ENCODE assay signal across 30 cellular contexts in genomic region chr1:73862343-73862742, GRCh38.
"Had no signal": no experiment of that assay in that cellular context is flagged by ENCODE, and none has a peak within 500 bp of the region (broad histone marks: within the 10 kb centered on the region; RNA-seq: fewer than 3 reads in every experiment).

No MANE protein-coding gene starts in this region.

- H3K9me3 ChIP-seq: ascending aorta, body of pancreas had no signal

- H3K4me1 ChIP-seq: ascending aorta, body of pancreas had no signal

- ATAC-seq: activated naive CD4-positive, alpha-beta T cell treated with anti-CD3 and anti-CD28 coated beads, Interleukin-2, amount 50 U/mL, for 72 hours; activated naive CD8-positive, alpha-beta T cell treated with anti-CD3 and anti-CD28 coated beads, Interleukin-2, amount 50 U/mL, for 24 hours; activated T-cell treated with anti-CD3 and anti-CD28 coated beads, Interleukin-2, amount 50 U/mL, for 4 hours; body of pancreas; Panc1; Right ventricle myocardium inferior; T-cell had no signal

- H3K4me3 ChIP-seq: ascending aorta, body of pancreas, SK-N-MC had no signal

- H3K27ac ChIP-seq: ascending aorta, body of pancreas, SK-N-MC had no signal

- H3K36me3 ChIP-seq: ascending aorta had no signal

- H3K27me3 ChIP-seq: ascending aorta, body of pancreas had no signal

- DNase-seq: activated B cell treated with CpG ODN at 0.5 μM for 24 hours; activated CD4-positive, alpha-beta memory T cell treated with anti-CD3 and anti-CD28 coated beads for 36 hours; activated CD4-positive, alpha-beta T cell treated with anti-CD3 and anti-CD28 coated beads for 1 hour; activated CD4-positive, alpha-beta T cell treated with anti-CD3 and anti-CD28 coated beads, Interleukin-2, amount 10 ng/mL, durations not matched to agents 7 days and 5 days; activated CD8-positive, alpha-beta memory T cell treated with anti-CD3 and anti-CD28 coated beads for 24 hours; activated effector memory CD4-positive, alpha-beta T cell treated with anti-CD3 and anti-CD28 coated beads, Interleukin-2, amount 50 U/mL, for 16 hours; activated naive CD4-positive, alpha-beta T cell treated with Interleukin-2 at 50 U/mL for 16 hours; activated naive CD8-positive, alpha-beta T cell treated with anti-CD3 and anti-CD28 coated beads, Interleukin-2, amount 50 U/mL, for 24 hours; activated T-cell treated with anti-CD3 and anti-CD28 coated beads, Interleukin-2, amount 50 U/mL, for 4 hours; amniotic stem cell; body of pancreas; central memory CD4-positive, alpha-beta T cell; KG1; NCI-H1048; NCI-H1436; NCI-H187 treated with DMSO at 0.1 percent for 48 hours; NCI-H2081 treated with DMSO at 0.1 percent for 48 hours; NCI-H345; NCI-H510A; NCI-H526 treated with DMSO at 0.1 percent for 48 hours; NK-92 treated with Interleukin-12 subunit alpha and Interleukin-12 subunit beta, amount 100 ng/mL, for 24 hours; RPMI8226; T-cell; T-helper 2 cell; T1000 had no signal
